Comparison of ENCODE assay signal across 36 cellular contexts in genomic region chr5:97914483-97914882, GRCh38.
"Had no signal": no experiment of that assay in that cellular context is flagged by ENCODE, and none has a peak within 500 bp of the region (broad histone marks: within the 10 kb centered on the region; RNA-seq: fewer than 3 reads in every experiment).

No MANE protein-coding gene starts in this region.

- DNase-seq: activated B cell treated with CpG ODN at 0.5 μM for 24 hours; activated CD4-positive, alpha-beta memory T cell treated with anti-CD3 and anti-CD28 coated beads for 36 hours; activated CD4-positive, alpha-beta T cell treated with anti-CD3 and anti-CD28 coated beads for 4 hours; activated CD4-positive, alpha-beta T cell treated with anti-CD3 and anti-CD28 coated beads, Interleukin-2, amount 10 ng/mL, durations not matched to agents 24 days and 14 days; activated CD4-positive, alpha-beta T cell treated with anti-CD3 and anti-CD28 coated beads, Interleukin-2, amount 50 U/mL, for 1 hour; activated CD4-positive, alpha-beta T cell treated with anti-CD3 and anti-CD28 coated beads, Interleukin-2, amount 50 U/mL, for 4 hours; activated CD4-positive, CD25-positive, alpha-beta regulatory T cell treated with anti-CD3 and anti-CD28 coated beads, Interleukin-2, amount 50 U/mL, for 72 hours; activated CD8-positive, alpha-beta memory T cell treated with anti-CD3 and anti-CD28 coated beads, Interleukin-2, amount 50 U/mL, for 4 hours; activated CD8-positive, alpha-beta T cell treated with anti-CD3 and anti-CD28 coated beads for 36 hours; activated effector memory CD4-positive, alpha-beta T cell treated with anti-CD3 and anti-CD28 coated beads, Interleukin-2, amount 50 U/mL, for 16 hours; activated gamma-delta T cell treated with Interleukin-2 at 50 U/mL for 16 hours; activated naive CD4-positive, alpha-beta T cell; activated naive CD4-positive, alpha-beta T cell treated with anti-CD3 and anti-CD28 coated beads for 36 hours; activated naive CD4-positive, alpha-beta T cell treated with anti-CD3 and anti-CD28 coated beads, Interleukin-2, amount 50 U/mL, for 16 hours; activated naive CD8-positive, alpha-beta T cell treated with anti-CD3 and anti-CD28 coated beads for 36 hours; activated T-cell treated with anti-CD3 and anti-CD28 coated beads for 4 hours; activated T-cell treated with anti-CD3 and anti-CD28 coated beads, Interleukin-2, amount 50 U/mL, for 1 hour; activated T-cell treated with anti-CD3 and anti-CD28 coated beads, Interleukin-2, amount 50 U/mL, for 4 hours; activated T-cell treated with anti-CD3 and anti-CD28 coated beads, Interleukin-2, amount 50 U/mL, for 72 hours; adrenal gland; amniotic stem cell; caudate nucleus; cerebellar nuclear complex; T-helper 1 cell; T-helper 2 cell; T-helper 9 cell had no signal

- H3K27ac ChIP-seq: adrenal gland, ascending aorta, cardiac muscle cell, VCaP had no signal

- H3K27ac Mint-ChIP-seq: activated B cell treated with CpG ODN at 0.5 μM for 24 hours; activated CD4-positive, alpha-beta memory T cell treated with anti-CD3 and anti-CD28 coated beads for 36 hours; activated CD4-positive, alpha-beta T cell treated with anti-CD3 and anti-CD28 coated beads, Interleukin-2, amount 10 ng/mL, durations not matched to agents 24 days and 14 days; activated CD8-positive, alpha-beta T cell treated with anti-CD3 and anti-CD28 coated beads for 36 hours; activated naive CD4-positive, alpha-beta T cell treated with anti-CD3 and anti-CD28 coated beads for 36 hours; activated naive CD4-positive, alpha-beta T cell treated with anti-CD3 and anti-CD28 coated beads, Interleukin-2, amount 50 U/mL, for 72 hours; activated naive CD8-positive, alpha-beta T cell treated with anti-CD3 and anti-CD28 coated beads for 36 hours; activated T-cell treated with anti-CD3 and anti-CD28 coated beads, Interleukin-2, amount 50 U/mL, for 72 hours; activated T-helper 1 cell treated with anti-CD3 and anti-CD28 coated beads, Interleukin-12 subunit alpha, Interleukin-12 subunit beta, Interleukin-2, Interleukin-4 antibody, amounts not matched to agents 30 ng/mL and 10 ng/mL and 1 ng/mL, durations not matched to agents 14 hours and 24 hours and 36 hours; activated T-helper 17 cell treated with anti-CD3 and anti-CD28 coated beads, Interleukin-2, amount 50 U/mL, for 72 hours; brain; T-helper 1 cell treated with Interleukin-12 subunit alpha and Interleukin-12 subunit beta and Interleukin-4 antibody, amounts not matched to agents 30 μg/mL and 1 μg/mL, for 36 hours; T-helper 2 cell treated with Interferon-gamma antibody and Interleukin-4, amounts not matched to agents 5 μg/mL and 100 μg/mL, for 36 hours had no signal

- ATAC-seq: activated CD8-positive, alpha-beta T cell treated with anti-CD3 and anti-CD28 coated beads for 36 hours; activated naive CD4-positive, alpha-beta T cell treated with anti-CD3 and anti-CD28 coated beads, Interleukin-2, amount 50 U/mL, for 72 hours; activated T-cell treated with anti-CD3 and anti-CD28 coated beads, Interleukin-2, amount 50 U/mL, for 4 hours; activated T-cell treated with anti-CD3 and anti-CD28 coated beads, Interleukin-2, amount 50 U/mL, for 72 hours; activated T-helper 17 cell treated with anti-CD3 and anti-CD28 coated beads, Interleukin-2, amount 50 U/mL, for 72 hours had no signal

- H3K4me3 ChIP-seq: adrenal gland, ascending aorta, cardiac muscle cell had no signal

- H3K4me3 Mint-ChIP-seq: activated B cell treated with CpG ODN at 0.5 μM for 24 hours; activated CD4-positive, alpha-beta memory T cell treated with anti-CD3 and anti-CD28 coated beads for 36 hours; activated CD4-positive, alpha-beta T cell treated with anti-CD3 and anti-CD28 coated beads, Interleukin-2, amount 10 ng/mL, durations not matched to agents 24 days and 14 days; activated CD8-positive, alpha-beta T cell treated with anti-CD3 and anti-CD28 coated beads for 36 hours; activated naive CD4-positive, alpha-beta T cell treated with anti-CD3 and anti-CD28 coated beads for 36 hours; activated naive CD8-positive, alpha-beta T cell treated with anti-CD3 and anti-CD28 coated beads for 36 hours; activated T-cell treated with anti-CD3 and anti-CD28 coated beads, Interleukin-2, amount 50 U/mL, for 4 hours; activated T-cell treated with anti-CD3 and anti-CD28 coated beads, Interleukin-2, amount 50 U/mL, for 72 hours; activated T-helper 1 cell treated with anti-CD3 and anti-CD28 coated beads, Interleukin-12 subunit alpha, Interleukin-12 subunit beta, Interleukin-2, Interleukin-4 antibody, amounts not matched to agents 30 ng/mL and 10 ng/mL and 1 ng/mL, durations not matched to agents 14 hours and 24 hours and 36 hours; activated T-helper 17 cell treated with anti-CD3 and anti-CD28 coated beads, Interleukin-2, amount 50 U/mL, for 72 hours; brain; central memory CD8-positive, alpha-beta T cell; T-helper 1 cell treated with Interleukin-12 subunit alpha and Interleukin-12 subunit beta and Interleukin-4 antibody, amounts not matched to agents 30 μg/mL and 1 μg/mL, for 36 hours; T-helper 2 cell treated with Interferon-gamma antibody and Interleukin-4, amounts not matched to agents 5 μg/mL and 100 μg/mL, for 36 hours had no signal

- H3K9me3 Mint-ChIP-seq: activated B cell treated with CpG ODN at 0.5 μM for 24 hours; activated CD4-positive, alpha-beta memory T cell treated with anti-CD3 and anti-CD28 coated beads for 36 hours; activated CD4-positive, alpha-beta T cell treated with anti-CD3 and anti-CD28 coated beads, Interleukin-2, amount 10 ng/mL, durations not matched to agents 24 days and 14 days; activated CD8-positive, alpha-beta T cell treated with anti-CD3 and anti-CD28 coated beads for 36 hours; activated naive CD4-positive, alpha-beta T cell treated with anti-CD3 and anti-CD28 coated beads for 36 hours; activated naive CD4-positive, alpha-beta T cell treated with anti-CD3 and anti-CD28 coated beads, Interleukin-2, amount 50 U/mL, for 72 hours; activated naive CD8-positive, alpha-beta T cell treated with anti-CD3 and anti-CD28 coated beads for 36 hours; activated T-cell treated with anti-CD3 and anti-CD28 coated beads, Interleukin-2, amount 50 U/mL, for 4 hours; activated T-cell treated with anti-CD3 and anti-CD28 coated beads, Interleukin-2, amount 50 U/mL, for 72 hours; activated T-helper 1 cell treated with anti-CD3 and anti-CD28 coated beads, Interleukin-12 subunit alpha, Interleukin-12 subunit beta, Interleukin-2, Interleukin-4 antibody, amounts not matched to agents 30 ng/mL and 10 ng/mL and 1 ng/mL, durations not matched to agents 14 hours and 24 hours and 36 hours; activated T-helper 17 cell treated with anti-CD3 and anti-CD28 coated beads, Interleukin-2, amount 50 U/mL, for 72 hours; brain; T-helper 1 cell treated with Interleukin-12 subunit alpha and Interleukin-12 subunit beta and Interleukin-4 antibody, amounts not matched to agents 30 μg/mL and 1 μg/mL, for 36 hours; T-helper 2 cell treated with Interferon-gamma antibody and Interleukin-4, amounts not matched to agents 5 μg/mL and 100 μg/mL, for 36 hours had no signal

- H3K36me3 ChIP-seq: adrenal gland, ascending aorta, cardiac muscle cell had no signal

- H3K27me3 ChIP-seq: adrenal gland, ascending aorta, cardiac muscle cell had no signal

- H3K4me1 Mint-ChIP-seq: activated B cell treated with CpG ODN at 0.5 μM for 24 hours; activated CD4-positive, alpha-beta T cell treated with anti-CD3 and anti-CD28 coated beads, Interleukin-2, amount 10 ng/mL, durations not matched to agents 24 days and 14 days; activated naive CD8-positive, alpha-beta T cell treated with anti-CD3 and anti-CD28 coated beads for 36 hours; activated T-helper 17 cell treated with anti-CD3 and anti-CD28 coated beads, Interleukin-2, amount 50 U/mL, for 72 hours; central memory CD8-positive, alpha-beta T cell had no signal

- H3K9me3 ChIP-seq: adrenal gland, ascending aorta had no signal

- H3K27me3 Mint-ChIP-seq: activated B cell treated with CpG ODN at 0.5 μM for 24 hours; activated CD4-positive, alpha-beta memory T cell treated with anti-CD3 and anti-CD28 coated beads for 36 hours; activated CD4-positive, alpha-beta T cell treated with anti-CD3 and anti-CD28 coated beads, Interleukin-2, amount 10 ng/mL, durations not matched to agents 24 days and 14 days; activated CD8-positive, alpha-beta T cell treated with anti-CD3 and anti-CD28 coated beads for 36 hours; activated naive CD8-positive, alpha-beta T cell treated with anti-CD3 and anti-CD28 coated beads for 36 hours; activated T-helper 17 cell treated with anti-CD3 and anti-CD28 coated beads, Interleukin-2, amount 50 U/mL, for 72 hours; brain; central memory CD8-positive, alpha-beta T cell had no signal

- H3K36me3 Mint-ChIP-seq: activated CD4-positive, alpha-beta memory T cell treated with anti-CD3 and anti-CD28 coated beads for 36 hours; activated naive CD4-positive, alpha-beta T cell treated with anti-CD3 and anti-CD28 coated beads, Interleukin-2, amount 50 U/mL, for 72 hours; activated naive CD8-positive, alpha-beta T cell treated with anti-CD3 and anti-CD28 coated beads for 36 hours; brain had no signal

- H3K4me1 ChIP-seq: adrenal gland, ascending aorta had no signal
